In genomic region chr7:155811895-155812761, GRCh38 we compare ENCODE assay signal across 10 cellular contexts. TPM values are rescaled to one million over a fixed set of nuclear protein-coding genes. Genes with fewer than 3 reads are reported as not detected.
DNase-seq lines count a peak whose midpoint lies in the region; ATAC-seq and TF ChIP-seq lines count a peak whose summit lies in the region.
"Had no signal": no experiment of that assay in that cellular context is flagged by ENCODE, and none has a peak within 500 bp of the region (broad histone marks: within the 10 kb centered on the region; RNA-seq: fewer than 3 reads in every experiment).

TSS of gene SHH (minus strand) at chr7:155812463. CDS start at chr7:155812122, 341 bp downstream.

- no peak for TF ChIP-seq POLR2A in stomach (IDR thresholded peaks at IDR 0.05)

- peaks cover 33 to 99% (median 78%) of the 10 kb centered on the region in 3 donors for H3K27me3 ChIP-seq in stomach

- DNase-seq in activated CD4-positive, alpha-beta T cell treated with anti-CD3 and anti-CD28 coated beads, Interleukin-2, amount 10 ng/mL, durations not matched to agents 24 days and 14 days: no peak
- DNase-seq in activated CD4-positive, alpha-beta T cell treated with anti-CD3 and anti-CD28 coated beads for 4 hours: no peak
- DNase-seq in activated naive CD8-positive, alpha-beta T cell treated with anti-CD3 and anti-CD28 coated beads for 36 hours: no peak
- peak; percentile 32 for DNase-seq in kidney tubule cell (ENCODE audit: low spot score)
- no peak for DNase-seq in stomach
- no peak for DNase-seq in DMS153 treated with DMSO at 0.1 percent for 48 hours (lab: John Stamatoyannopoulos, UW; ENCODE audit: unreplicated experiment)
- DNase-seq in Kasumi-1 (lab: John Stamatoyannopoulos, UW): no peak

- H3K4me3 Mint-ChIP-seq in activated CD4-positive, alpha-beta T cell treated with anti-CD3 and anti-CD28 coated beads, Interleukin-2, amount 10 ng/mL, durations not matched to agents 24 days and 14 days: peak within 1 kb of the TSS; percentile 66
- H3K4me3 Mint-ChIP-seq in activated naive CD8-positive, alpha-beta T cell treated with anti-CD3 and anti-CD28 coated beads for 36 hours: peak within 1 kb of the TSS; percentile 35

- H3K36me3 ChIP-seq in stomach: no peaks in the 10 kb centered on the region

- H3K27ac ChIP-seq in stomach: peak within 1 kb of the TSS; percentile 33 to 91 (median 76)

- H3K27ac Mint-ChIP-seq in activated CD4-positive, alpha-beta T cell treated with anti-CD3 and anti-CD28 coated beads, Interleukin-2, amount 10 ng/mL, durations not matched to agents 24 days and 14 days: peak within 1 kb of the TSS; percentile 17
- no peak within 1 kb of the TSS for H3K27ac Mint-ChIP-seq in activated naive CD8-positive, alpha-beta T cell treated with anti-CD3 and anti-CD28 coated beads for 36 hours

- intact Hi-C loops in activated CD4-positive, alpha-beta T cell treated with anti-CD3 and anti-CD28 coated beads, Interleukin-2, amount 10 ng/mL, durations not matched to agents 24 days and 14 days (cut with micrococcal nuclease): loop anchor here (1.0 to 5.0 kb wide), 5 partner anchors 9 to 1880 kb away; no protein-coding TSS in a partner anchor
- intact Hi-C loops in stomach (cut with DNase I; ENCODE audit: low total_unique reads): no loop called here

- H3K4me1 Mint-ChIP-seq in activated CD4-positive, alpha-beta T cell treated with anti-CD3 and anti-CD28 coated beads, Interleukin-2, amount 10 ng/mL, durations not matched to agents 24 days and 14 days: peaks cover 22% of the 10 kb centered on the region
- peaks cover 18% of the 10 kb centered on the region for H3K4me1 Mint-ChIP-seq in activated naive CD8-positive, alpha-beta T cell treated with anti-CD3 and anti-CD28 coated beads for 36 hours

- no peak for ATAC-seq in HG02938 (IDR thresholded peaks at IDR 0.05; ENCODE audit: unreplicated experiment)

- H3K27me3 Mint-ChIP-seq in activated CD4-positive, alpha-beta T cell treated with anti-CD3 and anti-CD28 coated beads, Interleukin-2, amount 10 ng/mL, durations not matched to agents 24 days and 14 days: peaks cover 63% of the 10 kb centered on the region
- peaks cover 75% of the 10 kb centered on the region for H3K27me3 Mint-ChIP-seq in activated naive CD8-positive, alpha-beta T cell treated with anti-CD3 and anti-CD28 coated beads for 36 hours

- H3K9me3 Mint-ChIP-seq in activated CD4-positive, alpha-beta T cell treated with anti-CD3 and anti-CD28 coated beads, Interleukin-2, amount 10 ng/mL, durations not matched to agents 24 days and 14 days: no peaks in the 10 kb centered on the region
- H3K9me3 Mint-ChIP-seq in activated naive CD8-positive, alpha-beta T cell treated with anti-CD3 and anti-CD28 coated beads for 36 hours: no peaks in the 10 kb centered on the region

- 1 to 3% (median 1%) methylated on average over 21 to 53 of the region's 53 CpGs for WGBS in stomach, 5 donors

- H3K4me3 ChIP-seq in stomach: peak within 1 kb of the TSS; percentile 41 to 59 (median 46)

- H3K9me3 ChIP-seq in stomach: no peaks in the 10 kb centered on the region

- no peak for TF ChIP-seq CTCF in stomach (IDR thresholded peaks at IDR 0.05)

- no peaks in the 10 kb centered on the region for H3K36me3 Mint-ChIP-seq in activated CD4-positive, alpha-beta T cell treated with anti-CD3 and anti-CD28 coated beads, Interleukin-2, amount 10 ng/mL, durations not matched to agents 24 days and 14 days (ENCODE audit: low read depth)
- no peaks in the 10 kb centered on the region for H3K36me3 Mint-ChIP-seq in activated naive CD8-positive, alpha-beta T cell treated with anti-CD3 and anti-CD28 coated beads for 36 hours

- peaks cover 38 to 64% (median 51%) of the 10 kb centered on the region in 4 donors for H3K4me1 ChIP-seq in stomach

- no peak for TF ChIP-seq EP300 in stomach (IDR thresholded peaks at IDR 0.05)

RNA-seq across cellular contexts. Expression of gene SHH, which starts in this region (rescaled TPM):
- total RNA-seq in activated CD4-positive, alpha-beta T cell treated with anti-CD3 and anti-CD28 coated beads, Interleukin-2, amount 10 ng/mL, durations not matched to agents 24 days and 14 days: not detected in 2 replicates
- not detected for total RNA-seq in activated naive CD8-positive, alpha-beta T cell treated with anti-CD3 and anti-CD28 coated beads for 36 hours
- total RNA-seq in stomach: 10 to 100 TPM in 1 of 5 donors, 1 to 10 TPM in 1, under 1 TPM in 3; 0.29 to 11.0 (median 0.89) TPM
- 1 to 10 TPM; 1.9 to 3.5 (median 2.3) TPM for polyA plus RNA-seq in stomach
- total RNA-seq: LHCN-M2, skeletal muscle tissue had no signal
